In the genomic region with DNA sequence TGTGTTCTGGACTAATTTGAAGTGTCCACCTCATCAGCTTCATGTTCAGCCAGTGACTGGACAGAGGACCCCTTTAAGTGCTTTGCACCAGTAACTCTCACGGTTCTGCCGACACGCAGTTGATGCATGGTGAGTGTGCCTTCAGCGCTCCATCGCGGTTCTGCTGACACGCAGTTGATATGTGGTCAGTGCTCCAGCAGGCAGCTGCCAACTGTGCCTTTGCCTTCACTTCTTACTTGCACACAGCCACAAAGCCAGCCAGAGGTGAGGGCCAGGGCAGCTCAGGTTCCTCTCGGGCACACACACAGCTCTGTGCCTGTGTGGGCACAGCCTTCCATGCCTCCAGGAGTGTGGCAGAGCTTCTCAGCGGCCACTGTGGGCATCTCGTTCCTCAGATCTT, we compare ENCODE assay signal across 23 cellular contexts. TPM values are rescaled to one million over a fixed set of nuclear protein-coding genes. Genes with fewer than 3 reads are reported as not detected.
DNase-seq lines count a peak whose midpoint lies in the region; ATAC-seq and TF ChIP-seq lines count a peak whose summit lies in the region.
"Had no signal": no experiment of that assay in that cellular context is flagged by ENCODE, and none has a peak within 500 bp of the region (broad histone marks: within the 10 kb centered on the region; RNA-seq: fewer than 3 reads in every experiment).

No MANE protein-coding gene starts in this region.

- POLR2A ChIA-PET in IMR-90 (lab: Charles Lee; ENCODE audit: unreplicated experiment) = no interaction called here
- POLR2A ChIA-PET in CD8-positive, alpha-beta memory T cell (lab: Charles Lee) = no interaction called here

- H3K36me3 Mint-ChIP-seq in chondrocyte (ENCODE audit: low read depth) = peaks cover 19% of the 10 kb centered on the region
- peaks cover 10% of the 10 kb centered on the region for H3K36me3 Mint-ChIP-seq in progenitor cell of endocrine pancreas (ENCODE audit: insufficient read depth)
- H3K36me3 Mint-ChIP-seq in CD8-positive, alpha-beta memory T cell = peaks cover 7 to 21% (median 14%) of the 10 kb centered on the region in 3 donors
- H3K36me3 Mint-ChIP-seq in endothelial cell (ENCODE audit: low read depth, unreplicated experiment) = peaks cover 12% of the 10 kb centered on the region

- no peak overlapping the region for H2AFZ ChIP-seq in IMR-90 (replicated peaks; ENCODE audit: low read length, poor library complexity)

- H3K56ac ChIP-seq in IMR-90 (ENCODE audit: extremely low read depth, insufficient read depth, low read length) = no peak overlapping the region

- H3K27ac Mint-ChIP-seq in chondrocyte (ENCODE audit: unreplicated experiment) (no peak overlapping the region), progenitor cell of endocrine pancreas (peak overlapping the region; percentile 9), endothelial cell (ENCODE audit: unreplicated experiment) (no peak overlapping the region)
- no peak overlapping the region for H3K27ac Mint-ChIP-seq in CD8-positive, alpha-beta memory T cell
- H3K27ac Mint-ChIP-seq: HFFc6 had no signal

- no peak overlapping the region for H3K18ac ChIP-seq in IMR-90 (ENCODE audit: low read depth, low read length)

- WGBS in IMR-90 (ENCODE audit: extremely low coverage in 2 of 2, insufficient read length in 1 of 2), 2 experiments = 100% methylated on average over 6 of the region's 10 CpGs; no CpG with 5 or more reads in 1 of the 2 experiments
- 97% methylated on average over 6 of the region's 10 CpGs for WGBS in right lobe of liver (ENCODE audit: insufficient coverage, low coverage, low lambda C conversion rate, missing lambda C conversion rate)

- no peak overlapping the region for H2AK9ac ChIP-seq in IMR-90 (replicated peaks; ENCODE audit: low read depth, low read length, poor library complexity)

- no peak overlapping the region for H3K4me3 Mint-ChIP-seq in chondrocyte (ENCODE audit: unreplicated experiment)
- H3K4me3 Mint-ChIP-seq in progenitor cell of endocrine pancreas (ENCODE audit: low read depth) = no peak overlapping the region
- no peak overlapping the region for H3K4me3 Mint-ChIP-seq in CD8-positive, alpha-beta memory T cell
- no peak overlapping the region for H3K4me3 Mint-ChIP-seq in endothelial cell (ENCODE audit: unreplicated experiment)
- H3K4me3 Mint-ChIP-seq: HFFc6, IgD-negative memory B cell had no signal

- H3K27me3 ChIP-seq in IMR-90 (ENCODE audit: control insufficient read depth, insufficient read depth, low read length) (no peaks in the 10 kb centered on the region), right lobe of liver (no peaks in the 10 kb centered on the region)
- no peaks in the 10 kb centered on the region for H3K27me3 ChIP-seq in CD8-positive, alpha-beta memory T cell (ENCODE audit: insufficient read depth, low read length, poor library complexity, severe bottlenecking)

- TF ChIP-seq CTCF in IMR-90 (conservative IDR thresholded peaks at IDR 0.05; ENCODE audit: low read depth, low read length) (no peak), chondrocyte (IDR thresholded peaks at IDR 0.05) (no peak), right lobe of liver (IDR thresholded peaks at IDR 0.05) (no peak), progenitor cell of endocrine pancreas (IDR thresholded peaks at IDR 0.05; ENCODE audit: unreplicated experiment) (no peak), endothelial cell (IDR thresholded peaks at IDR 0.05; ENCODE audit: unreplicated experiment) (no peak)

- ATAC-seq in IMR-90 (ENCODE audit: low read depth) = no peak
- ATAC-seq in right lobe of liver = no peak
- no peak for ATAC-seq in HG02870 (IDR thresholded peaks at IDR 0.05; ENCODE audit: unreplicated experiment)

- H4K91ac ChIP-seq in IMR-90 (ENCODE audit: insufficient read depth, low read depth, low read length) = no peak overlapping the region

- BruUV-seq in IMR-90 (replicated peaks; lab: Mats Ljungman, UMichigan) = TSS peak; percentile 30

- TF ChIP-seq POLR2A in IMR-90 (IDR thresholded peaks at IDR 0.05; ENCODE audit: low read depth, low read length) (no peak), right lobe of liver (IDR thresholded peaks at IDR 0.05) (no peak)

- no peaks in the 10 kb centered on the region for H3K79me1 ChIP-seq in IMR-90 (ENCODE audit: low read depth in 1 of 2, low read length in 2 of 2)

- no peaks in the 10 kb centered on the region for H3K4me1 ChIP-seq in IMR-90 (ENCODE audit: control insufficient read depth, insufficient read depth, low read length)
- H3K4me1 ChIP-seq in right lobe of liver = no peaks in the 10 kb centered on the region
- H3K4me1 ChIP-seq in CD8-positive, alpha-beta memory T cell (ENCODE audit: insufficient read depth, low read length) = no peaks in the 10 kb centered on the region

- no peak overlapping the region for H4K8ac ChIP-seq in IMR-90 (ENCODE audit: low read depth in 2 of 2, low read length in 2 of 2)

- H2BK15ac ChIP-seq in IMR-90 (ENCODE audit: low read depth, low read length) = no peak overlapping the region

- no peak overlapping the region for H2BK20ac ChIP-seq in IMR-90 (ENCODE audit: low read depth, low read length)

- no peak overlapping the region for H3K27ac ChIP-seq in IMR-90 (ENCODE audit: insufficient read depth, low read length)
- H3K27ac ChIP-seq in right lobe of liver = no peak overlapping the region
- H3K27ac ChIP-seq in CD8-positive, alpha-beta memory T cell (ENCODE audit: low read depth, low read length) = no peak overlapping the region
- H3K27ac ChIP-seq: C4-2B had no signal

- CTCF ChIA-PET in IMR-90 (lab: Yijun Ruan, JAX) = no interaction called here
- CTCF ChIA-PET in CD8-positive, alpha-beta memory T cell (lab: Charles Lee) = no interaction called here

- no peak overlapping the region for H2BK5ac ChIP-seq in IMR-90 (ENCODE audit: low read depth, low read length, poor library complexity, severe bottlenecking)

- no peaks in the 10 kb centered on the region for H3K9me1 ChIP-seq in IMR-90 (ENCODE audit: insufficient read depth, low read length)

- H3K9ac ChIP-seq in IMR-90 (ENCODE audit: low read depth, low read length) = no peak overlapping the region

- peaks cover 11% of the 10 kb centered on the region for H3K9me3 Mint-ChIP-seq in chondrocyte (ENCODE audit: low read depth)
- peaks cover 17% of the 10 kb centered on the region for H3K9me3 Mint-ChIP-seq in progenitor cell of endocrine pancreas (ENCODE audit: low read depth)
- H3K9me3 Mint-ChIP-seq in CD8-positive, alpha-beta memory T cell = peaks cover 5 to 18% (median 9%) of the 10 kb centered on the region in 5 donors
- peaks cover 5% of the 10 kb centered on the region for H3K9me3 Mint-ChIP-seq in endothelial cell (ENCODE audit: unreplicated experiment)

- intact Hi-C loops in IMR-90 (cut with micrococcal nuclease) (no loop called here), right lobe of liver (cut with DNase I) (no loop called here)

- no peak overlapping the region for H3K4ac ChIP-seq in IMR-90 (ENCODE audit: low read depth, low read length)

- H3K23ac ChIP-seq in IMR-90 (ENCODE audit: low read depth, low read length) = no peak overlapping the region

- dilution Hi-C loops in IMR-90 (cut with HindIII; ENCODE audit: low sequenced_read_pairs, unreplicated experiment) = no loop called here

- H2BK120ac ChIP-seq in IMR-90 (ENCODE audit: low read depth, low read length) = no peak overlapping the region

- H3K36me3 ChIP-seq in IMR-90 (ENCODE audit: control insufficient read depth, insufficient read depth, low read length) (peaks cover 14% of the 10 kb centered on the region), right lobe of liver (peaks cover 0 to 4% (median 1%) of the 10 kb centered on the region in 4 donors)
- no peaks in the 10 kb centered on the region for H3K36me3 ChIP-seq in CD8-positive, alpha-beta memory T cell (ENCODE audit: insufficient read depth, low read length)

- no peak overlapping the region for H2AK5ac ChIP-seq in IMR-90 (ENCODE audit: low read depth, low read length)

- H3K9me3 ChIP-seq in IMR-90 (ENCODE audit: control insufficient read depth, insufficient read depth, low read length) (peaks cover 25% of the 10 kb centered on the region), right lobe of liver (no peaks in the 10 kb centered on the region)
- H3K9me3 ChIP-seq in CD8-positive, alpha-beta memory T cell (ENCODE audit: low read length) = no peaks in the 10 kb centered on the region

- H3K4me3 ChIP-seq in IMR-90 (ENCODE audit: insufficient read depth, low read depth, low read length) = no peak overlapping the region
- H3K4me3 ChIP-seq in right lobe of liver = no peak overlapping the region
- H3K4me3 ChIP-seq in CD8-positive, alpha-beta memory T cell (ENCODE audit: low read length) = no peak overlapping the region

- H4K20me1 ChIP-seq in IMR-90 (ENCODE audit: insufficient read depth, low read length) = no peaks in the 10 kb centered on the region

- TF ChIP-seq RAD21 in IMR-90 (IDR thresholded peaks at IDR 0.05; ENCODE audit: low read length) = no peak

- H3K4me2 ChIP-seq in IMR-90 (ENCODE audit: low read depth, low read length) = no peak overlapping the region

- H4K5ac ChIP-seq in IMR-90 (ENCODE audit: low read depth, low read length) = no peak overlapping the region

- DNase-seq in IMR-90 (no peak), chondrocyte (ENCODE audit: low spot score) (peak; percentile 68), right lobe of liver (peak in 2 of 3 donors; percentile 14 to 31), progenitor cell of endocrine pancreas (ENCODE audit: low spot score, unreplicated experiment) (no peak), endothelial cell (ENCODE audit: low spot score) (no peak)
- no peak for DNase-seq in activated CD4-positive, alpha-beta T cell treated with anti-CD3 and anti-CD28 coated beads for 48 hours
- DNase-seq in CD8-positive, alpha-beta memory T cell = no peak
- DNase-seq: COR-L47, GF-D8, HFFc6, Kasumi-1, NCI-H1105 treated with DMSO at 0.1 percent for 48 hours, NCI-H1694 treated with DMSO at 0.1 percent for 48 hours, NCI-H2107, NCI-H2227 treated with DMSO at 0.1 percent for 48 hours, NCI-H524 had no signal

- in situ Hi-C loops in IMR-90 (cut with MboI; ENCODE audit: low sequenced_read_pairs) = no loop called here

- no peak overlapping the region for H3K14ac ChIP-seq in IMR-90 (replicated peaks; ENCODE audit: low read depth, low read length)

- no peaks in the 10 kb centered on the region for H3K27me3 Mint-ChIP-seq in chondrocyte (ENCODE audit: low read depth)
- no peaks in the 10 kb centered on the region for H3K27me3 Mint-ChIP-seq in progenitor cell of endocrine pancreas
- peaks cover 0 to 2% of the 10 kb centered on the region in 2 donors for H3K27me3 Mint-ChIP-seq in CD8-positive, alpha-beta memory T cell
- peaks cover 3% of the 10 kb centered on the region for H3K27me3 Mint-ChIP-seq in endothelial cell (ENCODE audit: unreplicated experiment)
- H3K27me3 Mint-ChIP-seq: IgD-negative memory B cell had no signal

- H3K4me1 Mint-ChIP-seq in chondrocyte (ENCODE audit: low read depth) (no peaks in the 10 kb centered on the region), progenitor cell of endocrine pancreas (ENCODE audit: low read depth) (no peaks in the 10 kb centered on the region), endothelial cell (ENCODE audit: unreplicated experiment) (no peaks in the 10 kb centered on the region)
- H3K4me1 Mint-ChIP-seq in CD8-positive, alpha-beta memory T cell = no peaks in the 10 kb centered on the region
- H3K4me1 Mint-ChIP-seq: IgD-negative memory B cell had no signal

RNA-seq across cellular contexts. Expression of gene NKX1-1, which starts 12.4 kb away (rescaled TPM):
- total RNA-seq in IMR-90 (2012; rRNA removed) = not detected in 2 replicates
- not detected in 2 replicates for polyA plus RNA-seq in IMR-90 (2012; rRNA removed)
- not detected in 2 replicates for polyA plus RNA-seq in IMR-90 (2012; cell fraction: cytosol; rRNA removed)
- not detected in 2 replicates for polyA plus RNA-seq in IMR-90 (2012; cell fraction: nucleus; rRNA removed; ENCODE audit: low replicate concordance)
- total RNA-seq in chondrocyte = not detected in 3 replicates
- not detected for total RNA-seq in right lobe of liver
- not detected in 2 replicates for total RNA-seq in progenitor cell of endocrine pancreas
- not detected for total RNA-seq in CD8-positive, alpha-beta memory T cell
- polyA plus RNA-seq in CD8-positive, alpha-beta memory T cell = not detected
- total RNA-seq in endothelial cell (ENCODE audit: unreplicated experiment) = not detected
- total RNA-seq: A673, Daoy, H4, HFFc6, HT-29 had no signal
- polyA plus RNA-seq: IgD-negative memory B cell had no signal

RNA-seq across cellular contexts. Expression of gene UVSSA, which starts 46.9 kb away (rescaled TPM):
- total RNA-seq in IMR-90 (2012; rRNA removed) = 1.4 TPM in 2 replicates
- 8.4 and 9.4 TPM in 2 replicates for polyA plus RNA-seq in IMR-90 (2012; rRNA removed)
- 5.7 and 5.9 TPM in 2 replicates for polyA plus RNA-seq in IMR-90 (2012; cell fraction: cytosol; rRNA removed)
- polyA plus RNA-seq in IMR-90 (2012; cell fraction: nucleus; rRNA removed; ENCODE audit: low replicate concordance) = 63.0 and 126 TPM in 2 replicates
- 20.7 to 35.1 TPM (median 20.9 TPM) in 3 replicates for total RNA-seq in chondrocyte
- 10 to 100 TPM in 3 of 6 experiments, 1 to 10 TPM in 3; 9.1 to 14.5 (median 11.3) TPM for total RNA-seq in right lobe of liver
- total RNA-seq in progenitor cell of endocrine pancreas = 32.5 and 39.5 TPM in 2 replicates
- 10 to 100 TPM; 16.8 to 19.0 TPM for total RNA-seq in CD8-positive, alpha-beta memory T cell
- polyA plus RNA-seq in CD8-positive, alpha-beta memory T cell = 6.9 TPM
- total RNA-seq in endothelial cell (ENCODE audit: unreplicated experiment) = 22.1 TPM

Comparison
In these comparisons a context has a peak if more than half of its experiments do, and no peak if none do; other contexts are left out.
1. DNase-seq: peak in chondrocyte (single experiment) and right lobe of liver (2 of 3); none in IMR-90 (single experiment), progenitor cell of endocrine pancreas (single experiment), activated CD4-positive, alpha-beta T cell treated with anti-CD3 and anti-CD28 coated beads for 48 hours (single experiment), CD8-positive, alpha-beta memory T cell (0 of 5) and endothelial cell (single experiment).